12 cellular contexts compared by ENCODE assay signal in genomic region chr4:5747746-5748365, GRCh38. TPM values are rescaled to one million over a fixed set of nuclear protein-coding genes. Genes with fewer than 3 reads are reported as not detected.
A peak's percentile ranks its signal among the peaks of the same experiment; 100 is the strongest.
DNase-seq lines count a peak whose midpoint lies in the region; ATAC-seq, FAIRE-seq and TF ChIP-seq lines count a peak whose summit lies in the region.
"Had no signal": no experiment of that assay in that cellular context is flagged by ENCODE, and none has a peak within 500 bp of the region (broad histone marks: within the 10 kb centered on the region; RNA-seq: fewer than 3 reads in every experiment).

No MANE protein-coding gene starts in this region.

- peak; percentile 98 for DNase-seq in AG10803 (ENCODE audit: low read depth)
- peak; percentile 84 for DNase-seq in RCC 7860 (ENCODE audit: low spot score)
- peak; percentile 99 for DNase-seq in fibroblast of gingiva (ENCODE audit: low read depth)
- DNase-seq in myocyte (ENCODE audit: low read depth): peak; percentile 93
- DNase-seq in RPMI8226: no peak
- no peak for DNase-seq in adrenal gland
- DNase-seq in T-helper 2 cell: no peak
- DNase-seq: cerebellar nuclear complex, NCI-H69, psoas muscle had no signal

- H3K36me3 ChIP-seq in adrenal gland (replicated peaks in 1 of 2): no peaks in the 10 kb centered on the region

- WGBS in adrenal gland, 4 donors: 71 to 85% (median 74%) methylated on average over 11 of the region's 11 CpGs

- H3K4me1 ChIP-seq in adrenal gland (replicated peaks in 1 of 2): peaks cover 0 to 4% of the 10 kb centered on the region in 2 donors
- H3K4me1 ChIP-seq: psoas muscle had no signal

- no peak for TF ChIP-seq CTCF in AG10803 (conservative IDR thresholded peaks at IDR 0.05; ENCODE audit: low read length)
- no peak for TF ChIP-seq CTCF in adrenal gland (IDR thresholded peaks at IDR 0.05)

- ATAC-seq in GM21515 (IDR thresholded peaks at IDR 0.05; ENCODE audit: unreplicated experiment): no peak
- ATAC-seq: psoas muscle had no signal

- FAIRE-seq in RCC 7860 (lab: Jason Lieb, UNC): peak; percentile 94
- FAIRE-seq: GM18507 had no signal

- intact Hi-C loops in adrenal gland (cut with DNase I): no loop called here

- H3K4me3 ChIP-seq in AG10803 (ENCODE audit: low read length) (no peak overlapping the region), adrenal gland (no peak overlapping the region)
- H3K4me3 ChIP-seq: psoas muscle had no signal

- no peak overlapping the region for H3K27ac ChIP-seq in adrenal gland
- H3K27ac ChIP-seq: psoas muscle had no signal

- H3K9me3 ChIP-seq in adrenal gland (replicated peaks in 1 of 3): no peaks in the 10 kb centered on the region
- H3K9me3 ChIP-seq: psoas muscle had no signal

- no peak for TF ChIP-seq POLR2A in adrenal gland (IDR thresholded peaks at IDR 0.05)

- no peaks in the 10 kb centered on the region for H3K27me3 ChIP-seq in adrenal gland

RNA-seq across cellular contexts. Expression of gene EVC, which starts 36.9 kb away (rescaled TPM):
- 74.5 and 82.9 TPM in 2 replicates for total RNA-seq in myocyte
- polyA plus RNA-seq in myocyte (2012): 40.7 TPM
- total RNA-seq in adrenal gland: 10 to 100 TPM in 6 of 8 donors, 1 to 10 TPM in 2; 3.6 to 23.7 (median 16.5) TPM
- polyA plus RNA-seq in adrenal gland: 1 to 10 TPM; 1.0 to 5.3 (median 4.3) TPM

RNA-seq across cellular contexts. Expression of gene EVC2, which starts 39.5 kb away (rescaled TPM):
- 10.8 and 11.6 TPM in 2 replicates for total RNA-seq in myocyte
- 7.0 TPM for polyA plus RNA-seq in myocyte (2012)
- total RNA-seq in adrenal gland: 1 to 10 TPM in 6 of 8 donors, under 1 TPM in 2; 0.75 to 3.4 (median 1.9) TPM
- polyA plus RNA-seq in adrenal gland: 1 to 10 TPM in 1 of 3 donors, under 1 TPM in 2; 0.66 to 1.6 (median 0.74) TPM

Comparison
In these comparisons a context has a peak if more than half of its experiments do, and no peak if none do; other contexts are left out.
1. DNase-seq: peak in AG10803 (single experiment), RCC 7860 (single experiment), fibroblast of gingiva (single experiment) and myocyte (single experiment); none in RPMI8226 (single experiment), adrenal gland (0 of 7) and T-helper 2 cell (0 of 5).